20 cellular contexts compared by ENCODE assay signal in genomic region chr14:51595831-51596472, GRCh38.
"Had no signal": no experiment of that assay in that cellular context is flagged by ENCODE, and none has a peak within 500 bp of the region (broad histone marks: within the 10 kb centered on the region; RNA-seq: fewer than 3 reads in every experiment).

No MANE protein-coding gene starts in this region.

- H3K27ac Mint-ChIP-seq: activated CD4-positive, alpha-beta T cell treated with anti-CD3 and anti-CD28 coated beads for 36 hours; activated CD8-positive, alpha-beta T cell treated with anti-CD3 and anti-CD28 coated beads for 36 hours; activated naive CD8-positive, alpha-beta T cell treated with anti-CD3 and anti-CD28 coated beads, Interleukin-2, amount 10 ng/mL, durations not matched to agents 7 days and 5 days; naive thymus-derived CD8-positive, alpha-beta T cell; T-helper 17 cell had no signal

- H3K4me1 ChIP-seq: breast epithelium, gastrocnemius medialis, heart right ventricle, upper lobe of left lung had no signal

- H3K27me3 ChIP-seq: breast epithelium, gastrocnemius medialis, stomach, testis, upper lobe of left lung had no signal

- H3K27ac ChIP-seq: breast epithelium, epithelial cell of prostate, gastrocnemius medialis, heart right ventricle, stomach, testis, upper lobe of left lung, WERI-Rb-1 had no signal

- H3K9me3 ChIP-seq: breast epithelium, gastrocnemius medialis, heart right ventricle, stomach, testis, upper lobe of left lung had no signal

- ATAC-seq: activated CD4-positive, alpha-beta T cell treated with anti-CD3 and anti-CD28 coated beads for 36 hours; activated CD8-positive, alpha-beta T cell treated with anti-CD3 and anti-CD28 coated beads for 36 hours; gastrocnemius medialis; heart right ventricle; left colon; naive thymus-derived CD8-positive, alpha-beta T cell; sciatic nerve; T-helper 17 cell had no signal

- H3K4me3 ChIP-seq: breast epithelium, gastrocnemius medialis, heart right ventricle, lung, stomach, testis, upper lobe of left lung had no signal

- H3K36me3 ChIP-seq: breast epithelium, gastrocnemius medialis, heart right ventricle, stomach, upper lobe of left lung, WERI-Rb-1 had no signal

- DNase-seq: activated CD4-positive, alpha-beta T cell treated with anti-CD3 and anti-CD28 coated beads for 36 hours; activated CD8-positive, alpha-beta memory T cell treated with anti-CD3 and anti-CD28 coated beads, Interleukin-2, amount 50 U/mL, for 48 hours; activated CD8-positive, alpha-beta T cell treated with anti-CD3 and anti-CD28 coated beads for 36 hours; activated naive CD8-positive, alpha-beta T cell treated with anti-CD3 and anti-CD28 coated beads, Interleukin-2, amount 10 ng/mL, durations not matched to agents 7 days and 5 days; cerebellar nuclear complex; gastrocnemius medialis; heart right ventricle; left colon; naive thymus-derived CD8-positive, alpha-beta T cell; occipital lobe; stimulated activated CD4-positive, alpha-beta T cell treated with anti-CD3 and anti-CD28 coated beads, Interleukin-1b, Interleukin-23, amount 100 ng/mL, for 48 hours; stomach; T-helper 17 cell; testis; upper lobe of left lung; WERI-Rb-1 had no signal

- H3K4me3 Mint-ChIP-seq: activated CD4-positive, alpha-beta T cell treated with anti-CD3 and anti-CD28 coated beads for 36 hours; activated CD8-positive, alpha-beta T cell treated with anti-CD3 and anti-CD28 coated beads for 36 hours; activated naive CD8-positive, alpha-beta T cell treated with anti-CD3 and anti-CD28 coated beads, Interleukin-2, amount 10 ng/mL, durations not matched to agents 7 days and 5 days; naive thymus-derived CD8-positive, alpha-beta T cell; T-helper 17 cell had no signal

- H3K9me3 Mint-ChIP-seq: activated CD8-positive, alpha-beta T cell treated with anti-CD3 and anti-CD28 coated beads for 36 hours; activated naive CD8-positive, alpha-beta T cell treated with anti-CD3 and anti-CD28 coated beads, Interleukin-2, amount 10 ng/mL, durations not matched to agents 7 days and 5 days; naive thymus-derived CD8-positive, alpha-beta T cell had no signal

- H3K4me1 Mint-ChIP-seq: T-helper 17 cell had no signal

- H3K36me3 Mint-ChIP-seq: activated naive CD8-positive, alpha-beta T cell treated with anti-CD3 and anti-CD28 coated beads, Interleukin-2, amount 10 ng/mL, durations not matched to agents 7 days and 5 days; naive thymus-derived CD8-positive, alpha-beta T cell had no signal
